ENCODE assay signal across 13 cellular contexts in the genomic region with DNA sequence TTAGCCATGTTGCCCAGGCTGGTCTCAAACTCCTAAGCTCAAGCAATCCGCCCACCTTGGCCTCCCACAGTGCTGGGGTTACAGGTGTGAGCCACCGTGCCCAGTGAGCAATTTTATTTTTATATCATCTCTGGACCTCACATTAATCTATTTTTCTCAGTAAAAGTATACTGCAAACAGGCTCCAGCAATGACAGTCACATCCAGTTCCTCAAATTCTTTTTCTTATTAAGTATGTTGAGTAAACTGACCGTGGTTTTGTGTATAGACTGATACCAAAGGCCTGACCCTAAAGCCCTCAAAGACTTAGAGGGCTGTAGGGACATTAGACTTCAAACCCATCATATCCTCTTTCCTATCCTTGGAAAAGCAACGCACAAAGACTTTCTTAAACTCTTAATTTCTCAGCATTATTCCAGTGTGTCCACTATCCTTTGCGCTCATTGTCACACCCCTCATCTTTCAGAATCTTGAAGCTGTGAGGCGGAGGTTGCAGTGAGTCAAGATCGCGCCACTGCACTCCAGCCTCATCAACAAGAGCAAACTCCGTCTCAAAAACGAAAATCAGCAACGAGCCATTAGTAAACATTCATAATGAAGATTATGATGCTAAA. TPM values are rescaled to one million over a fixed set of nuclear protein-coding genes. Genes with fewer than 3 reads are reported as not detected.
DNase-seq lines count a peak whose midpoint lies in the region; ATAC-seq and TF ChIP-seq lines count a peak whose summit lies in the region.
"Had no signal": no experiment of that assay in that cellular context is flagged by ENCODE, and none has a peak within 500 bp of the region (broad histone marks: within the 10 kb centered on the region; RNA-seq: fewer than 3 reads in every experiment).

No MANE protein-coding gene starts in this region.

- dilution Hi-C loops in mammary epithelial cell (cut with HindIII; ENCODE audit: low sequenced_read_pairs) = no loop called here

- H3K27me3 Mint-ChIP-seq in activated T-cell treated with anti-CD3 and anti-CD28 coated beads, Interleukin-2, amount 50 U/mL, for 4 hours (ENCODE audit: low read depth) = no peaks in the 10 kb centered on the region

- TF ChIP-seq CTCF in mammary epithelial cell (conservative IDR thresholded peaks at IDR 0.05 in 1 of 2, IDR thresholded peaks at IDR 0.05 in 1 of 2; ENCODE audit: extremely low read depth in 1 of 2, insufficient read depth in 1 of 2, low read depth in 1 of 2, low read length in 2 of 2) (no peak), RWPE1 (conservative IDR thresholded peaks at IDR 0.05; ENCODE audit: low read depth) (no peak)

- H3K27ac ChIP-seq in mammary epithelial cell (ENCODE audit: insufficient read depth, low read depth, low read length) = no peak overlapping the region
- no peak overlapping the region for H3K27ac ChIP-seq in RWPE1
- H3K27ac ChIP-seq: C4-2B had no signal

- peak overlapping the region; percentile 85 for H3K4me2 ChIP-seq in mammary epithelial cell (ENCODE audit: insufficient read depth, low read depth, low read length)

- H3K36me3 ChIP-seq in mammary epithelial cell (ENCODE audit: insufficient read depth, low read length) = peaks cover 9% of the 10 kb centered on the region

- WGBS in mammary epithelial cell (ENCODE audit: low coverage, missing lambda C conversion rate) = 98% methylated on average over 10 of the region's 11 CpGs

- no peak for DNase-seq in activated T-cell treated with anti-CD3 and anti-CD28 coated beads, Interleukin-2, amount 50 U/mL, for 4 hours
- no peak for DNase-seq in activated T-cell treated with anti-CD3 and anti-CD28 coated beads, Interleukin-2, amount 50 U/mL, for 48 hours
- peak; percentile 19 for DNase-seq in KBM-7
- no peak for DNase-seq in mammary epithelial cell
- DNase-seq in stimulated activated effector memory CD8-positive, alpha-beta T cell treated with anti-CD3 and anti-CD28 coated beads, Interleukin-12 subunit alpha, Interleukin-12 subunit beta, amount 100 ng/mL, for 72 hours (ENCODE audit: low spot score in 2 of 2) = no peak
- DNase-seq in SHP77 (lab: John Stamatoyannopoulos, UW) = no peak
- DNase-seq in globus pallidus (ENCODE audit: low spot score) = no peak
- no peak for DNase-seq in RWPE1 (ENCODE audit: low spot score)
- DNase-seq: effector CD8-positive, alpha-beta T cell; islet precursor cell; NCI-H1105 treated with DMSO at 0.1 percent for 48 hours; right cardiac atrium had no signal

- no TSS peak for BruUV-seq in mammary epithelial cell (replicated peaks; lab: Mats Ljungman, UMichigan)

- H3K9ac ChIP-seq in mammary epithelial cell (ENCODE audit: insufficient read depth, low read length) = no peak overlapping the region

- in situ Hi-C loops in KBM-7 (cut with MboI; ENCODE audit: low pct_unique_long_range_greater_than_20kb, low sequenced_read_pairs) (no loop called here), mammary epithelial cell (cut with MboI; ENCODE audit: low sequenced_read_pairs in 2 of 2) (no loop called here)

- no peaks in the 10 kb centered on the region for H4K20me1 ChIP-seq in mammary epithelial cell (ENCODE audit: insufficient read depth, low read length)

- CTCF ChIA-PET in mammary epithelial cell (lab: Charles Lee; ENCODE audit: low non-redundant PET) (no interaction called here), RWPE1 (lab: Yijun Ruan, JAX) (no interaction called here)

- no peaks in the 10 kb centered on the region for H3K9me3 ChIP-seq in mammary epithelial cell (replicated peaks; ENCODE audit: insufficient read depth, low read length)

- peaks cover 38% of the 10 kb centered on the region for H3K79me2 ChIP-seq in mammary epithelial cell (ENCODE audit: insufficient read depth, low read length)

- H3K27me3 ChIP-seq in mammary epithelial cell (ENCODE audit: insufficient read depth, low read length) = no peaks in the 10 kb centered on the region

- H2AFZ ChIP-seq in mammary epithelial cell (ENCODE audit: low read depth, low read length) = no peak overlapping the region

- H3K4me1 Mint-ChIP-seq in activated T-cell treated with anti-CD3 and anti-CD28 coated beads, Interleukin-2, amount 50 U/mL, for 4 hours (ENCODE audit: low read depth) = peaks cover 51% of the 10 kb centered on the region
- peaks cover 62% of the 10 kb centered on the region for H3K4me1 Mint-ChIP-seq in stimulated activated effector memory CD8-positive, alpha-beta T cell treated with anti-CD3 and anti-CD28 coated beads, Interleukin-12 subunit alpha, Interleukin-12 subunit beta, amount 100 ng/mL, for 72 hours

- H3K4me3 ChIP-seq in mammary epithelial cell (replicated peaks in 1 of 3; ENCODE audit: insufficient read depth in 1 of 3, low read depth in 2 of 3, low read length in 3 of 3) = no peak overlapping the region

- H3K36me3 Mint-ChIP-seq in activated T-cell treated with anti-CD3 and anti-CD28 coated beads, Interleukin-2, amount 50 U/mL, for 4 hours (ENCODE audit: insufficient read depth) = peaks cover 19% of the 10 kb centered on the region
- H3K36me3 Mint-ChIP-seq in stimulated activated effector memory CD8-positive, alpha-beta T cell treated with anti-CD3 and anti-CD28 coated beads, Interleukin-12 subunit alpha, Interleukin-12 subunit beta, amount 100 ng/mL, for 72 hours = peaks cover 82% of the 10 kb centered on the region

- H3K9me3 Mint-ChIP-seq in activated T-cell treated with anti-CD3 and anti-CD28 coated beads, Interleukin-2, amount 50 U/mL, for 4 hours = no peaks in the 10 kb centered on the region
- no peaks in the 10 kb centered on the region for H3K9me3 Mint-ChIP-seq in stimulated activated effector memory CD8-positive, alpha-beta T cell treated with anti-CD3 and anti-CD28 coated beads, Interleukin-12 subunit alpha, Interleukin-12 subunit beta, amount 100 ng/mL, for 72 hours

- intact Hi-C loops in mammary epithelial cell (cut with micrococcal nuclease) = loop anchor here (5.0 kb wide), 1 partner anchor 34 kb away; no protein-coding TSS in a partner anchor

- H3K4me1 ChIP-seq in mammary epithelial cell (ENCODE audit: insufficient read depth, low read length) = peaks cover 15% of the 10 kb centered on the region

- peak overlapping the region; percentile 87 for H3K4me3 Mint-ChIP-seq in activated T-cell treated with anti-CD3 and anti-CD28 coated beads, Interleukin-2, amount 50 U/mL, for 4 hours
- H3K4me3 Mint-ChIP-seq in stimulated activated effector memory CD8-positive, alpha-beta T cell treated with anti-CD3 and anti-CD28 coated beads, Interleukin-12 subunit alpha, Interleukin-12 subunit beta, amount 100 ng/mL, for 72 hours = peak overlapping the region; percentile 76

- POLR2A ChIA-PET in RWPE1 (lab: Yijun Ruan, JAX; ENCODE audit: low non-redundant PET) = no interaction called here

- no peak for ATAC-seq in activated T-cell treated with anti-CD3 and anti-CD28 coated beads, Interleukin-2, amount 50 U/mL, for 4 hours
- no peak for ATAC-seq in stimulated activated effector memory CD8-positive, alpha-beta T cell treated with anti-CD3 and anti-CD28 coated beads, Interleukin-12 subunit alpha, Interleukin-12 subunit beta, amount 100 ng/mL, for 72 hours
- ATAC-seq: right cardiac atrium had no signal

- peak overlapping the region; percentile 82 for H3K27ac Mint-ChIP-seq in stimulated activated effector memory CD8-positive, alpha-beta T cell treated with anti-CD3 and anti-CD28 coated beads, Interleukin-12 subunit alpha, Interleukin-12 subunit beta, amount 100 ng/mL, for 72 hours

RNA-seq across cellular contexts. Expression of gene NGLY1, which starts 2.0 kb away (rescaled TPM):
- total RNA-seq in activated T-cell treated with anti-CD3 and anti-CD28 coated beads, Interleukin-2, amount 50 U/mL, for 4 hours = 10 to 100 TPM; 43.4 to 48.7 (median 47.7) TPM
- total RNA-seq in mammary epithelial cell = 10 to 100 TPM; 23.3 to 30.9 TPM
- polyA plus RNA-seq in mammary epithelial cell = 6.6 TPM
- polyA minus RNA-seq in mammary epithelial cell = 12.2 TPM

RNA-seq across cellular contexts. Expression of gene OXSM, which starts 8.6 kb away (rescaled TPM):
- total RNA-seq in activated T-cell treated with anti-CD3 and anti-CD28 coated beads, Interleukin-2, amount 50 U/mL, for 4 hours = 10 to 100 TPM; 11.4 to 12.0 (median 11.6) TPM
- 10 to 100 TPM; 11.5 to 12.2 TPM for total RNA-seq in mammary epithelial cell
- polyA plus RNA-seq in mammary epithelial cell = 16.3 TPM
- not detected for polyA minus RNA-seq in mammary epithelial cell
